ENCODE assay signal across 14 cellular contexts in genomic region chr15:91183630-91184029, GRCh38.
DNase-seq lines count a peak whose midpoint lies in the region.
"Had no signal": no experiment of that assay in that cellular context is flagged by ENCODE, and none has a peak within 500 bp of the region (broad histone marks: within the 10 kb centered on the region; RNA-seq: fewer than 3 reads in every experiment).

No MANE protein-coding gene starts in this region.

- no peak overlapping the region for H3K27ac Mint-ChIP-seq in activated CD4-positive, alpha-beta memory T cell treated with anti-CD3 and anti-CD28 coated beads for 36 hours
- H3K27ac Mint-ChIP-seq: B cell, CD14-positive monocyte had no signal

- POLR2A ChIA-PET in activated CD4-positive, alpha-beta memory T cell treated with anti-CD3 and anti-CD28 coated beads for 36 hours (lab: Charles Lee) = no interaction called here

- H3K9me3 Mint-ChIP-seq in activated CD4-positive, alpha-beta memory T cell treated with anti-CD3 and anti-CD28 coated beads for 36 hours = no peaks in the 10 kb centered on the region

- CTCF ChIA-PET in activated CD4-positive, alpha-beta memory T cell treated with anti-CD3 and anti-CD28 coated beads for 36 hours (lab: Charles Lee) = no interaction called here

- intact Hi-C loops in activated CD4-positive, alpha-beta memory T cell treated with anti-CD3 and anti-CD28 coated beads for 36 hours (cut with micrococcal nuclease) = no loop called here

- H3K27me3 Mint-ChIP-seq in activated CD4-positive, alpha-beta memory T cell treated with anti-CD3 and anti-CD28 coated beads for 36 hours = peaks cover 19% of the 10 kb centered on the region

- DNase-seq in NCI-H510A treated with DMSO at 0.1 percent for 48 hours (lab: John Stamatoyannopoulos, UW) = peak; percentile 26
- no peak for DNase-seq in NCI-H510A (lab: John Stamatoyannopoulos, UW)
- DNase-seq in NCI-H2081 (lab: John Stamatoyannopoulos, UW) = peak; percentile 60 to 85
- peak; percentile 52 for DNase-seq in NCI-H748 treated with DMSO at 0.1 percent for 48 hours (lab: John Stamatoyannopoulos, UW)
- peak; percentile 76 for DNase-seq in cerebellar cortex (ENCODE audit: low spot score)
- no peak for DNase-seq in middle frontal gyrus (ENCODE audit: extremely low spot score, low spot score)
- no peak for DNase-seq in KBM-7
- no peak for DNase-seq in activated CD4-positive, alpha-beta memory T cell treated with anti-CD3 and anti-CD28 coated beads for 36 hours
- DNase-seq: DND-41, NCI-H1105, NCI-H187, NCI-H524 had no signal

- H3K36me3 Mint-ChIP-seq in activated CD4-positive, alpha-beta memory T cell treated with anti-CD3 and anti-CD28 coated beads for 36 hours = no peaks in the 10 kb centered on the region
- H3K36me3 Mint-ChIP-seq: CD14-positive monocyte had no signal

- in situ Hi-C loops in KBM-7 (cut with MboI; ENCODE audit: low pct_unique_long_range_greater_than_20kb, low sequenced_read_pairs) = no loop called here

- H3K4me3 Mint-ChIP-seq in activated CD4-positive, alpha-beta memory T cell treated with anti-CD3 and anti-CD28 coated beads for 36 hours = no peak overlapping the region
- H3K4me3 Mint-ChIP-seq: B cell, CD14-positive monocyte had no signal

- no peaks in the 10 kb centered on the region for H3K4me1 Mint-ChIP-seq in activated CD4-positive, alpha-beta memory T cell treated with anti-CD3 and anti-CD28 coated beads for 36 hours (ENCODE audit: low read depth)
- H3K4me1 Mint-ChIP-seq: B cell, CD14-positive monocyte had no signal

Comparison
In these comparisons a context has a peak if more than half of its experiments do, and no peak if none do; other contexts are left out.
1. DNase-seq: peak in NCI-H510A treated with DMSO at 0.1 percent for 48 hours (single experiment), NCI-H2081 (2 of 2), NCI-H748 treated with DMSO at 0.1 percent for 48 hours (single experiment) and cerebellar cortex (single experiment); none in NCI-H510A (single experiment), middle frontal gyrus (single experiment), KBM-7 (single experiment) and activated CD4-positive, alpha-beta memory T cell treated with anti-CD3 and anti-CD28 coated beads for 36 hours (single experiment).